ENCODE assay signal across 8 cellular contexts in the genomic region with DNA sequence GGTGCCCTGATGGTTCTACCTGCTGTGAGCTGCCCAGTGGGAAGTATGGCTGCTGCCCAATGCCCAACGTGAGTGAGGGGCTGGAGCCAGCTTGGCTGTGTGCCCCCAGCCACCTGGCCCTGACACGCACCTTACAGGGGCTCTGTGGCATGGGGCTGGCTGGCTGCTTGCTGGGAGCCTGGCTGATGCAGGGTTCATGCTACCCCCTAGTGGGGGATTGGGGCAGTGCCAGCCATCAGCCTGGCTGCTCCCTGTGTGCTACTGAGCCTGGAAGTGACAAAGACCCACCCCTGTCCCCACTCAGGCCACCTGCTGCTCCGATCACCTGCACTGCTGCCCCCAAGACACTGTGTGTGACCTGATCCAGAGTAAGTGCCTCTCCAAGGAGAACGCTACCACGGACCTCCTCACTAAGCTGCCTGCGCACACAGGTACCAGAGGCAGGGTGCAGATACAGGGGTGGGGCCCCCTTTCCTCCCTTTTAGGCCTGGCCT. TPM values are rescaled to one million over a fixed set of nuclear protein-coding genes. Genes with fewer than 3 reads are reported as not detected.
A peak's percentile ranks its signal among the peaks of the same experiment; 100 is the strongest.
DNase-seq lines count a peak whose midpoint lies in the region; ATAC-seq and TF ChIP-seq lines count a peak whose summit lies in the region.

No MANE protein-coding gene starts in this region.

- no peak overlapping the region; the same call in 1 of the 2 replicates for H3K9ac ChIP-seq in OCI-LY3 (ENCODE audit: low read length)
- H3K9ac ChIP-seq in fibroblast of lung (ENCODE audit: insufficient read depth, low read length) = no peak overlapping the region
- peak overlapping the region; percentile 77 for H3K9ac ChIP-seq in neuronal stem cell (ENCODE audit: low read depth, low read length, poor library complexity)

- intact Hi-C loops in thyroid gland (cut with DNase I) = no loop called here

- no peak overlapping the region for H3K4ac ChIP-seq in neuronal stem cell (ENCODE audit: low read length)

- DNase-seq in AG08395 (ENCODE audit: low spot score) (peak; percentile 82), activated T-cell treated with anti-CD3 and anti-CD28 coated beads for 48 hours (ENCODE audit: low read depth) (peak; percentile 77), fibroblast of lung (ENCODE audit: low read depth in 2 of 2) (peak; percentile 25 to 44), neuronal stem cell (ENCODE audit: low spot score) (peak; percentile 57), thyroid gland (peak; percentile 68 to 71)

- H3K4me3 ChIP-seq in OCI-LY3 (ENCODE audit: low read length) = no peak overlapping the region
- H3K4me3 ChIP-seq in fibroblast of lung (replicated peaks in 1 of 4; ENCODE audit: control extremely low read depth in 1 of 4, insufficient read depth in 1 of 4, low read depth in 3 of 4, low read length in 4 of 4) = no peak overlapping the region
- no peak overlapping the region for H3K4me3 ChIP-seq in neuronal stem cell (ENCODE audit: low read length in 2 of 2)
- H3K4me3 ChIP-seq in thyroid gland (replicated peaks in 1 of 3) = no peak overlapping the region

- H3K79me1 ChIP-seq in neuronal stem cell (ENCODE audit: low read depth, low read length) = peaks cover 8% of the 10 kb centered on the region

- H3K14ac ChIP-seq in neuronal stem cell (ENCODE audit: low read length) = peak overlapping the region; percentile 47

- H3K79me2 ChIP-seq in OCI-LY3 (ENCODE audit: low read length) (peaks cover 23% of the 10 kb centered on the region), fibroblast of lung (ENCODE audit: control insufficient read depth, insufficient read depth, low read length) (peaks cover 4% of the 10 kb centered on the region)

- peak overlapping the region; percentile 96 for H3K23ac ChIP-seq in neuronal stem cell (ENCODE audit: low read depth, low read length, poor library complexity)

- H3K4me1 ChIP-seq in OCI-LY3 (ENCODE audit: low read length) (peaks cover 51% of the 10 kb centered on the region), fibroblast of lung (ENCODE audit: control insufficient read depth, extremely low read depth, insufficient read depth, low read length) (no peaks in the 10 kb centered on the region), neuronal stem cell (ENCODE audit: control insufficient read depth in 2 of 2, insufficient read depth in 1 of 2, low read depth in 1 of 2, low read length in 2 of 2) (peaks cover 3% of the 10 kb centered on the region in 2 donors), thyroid gland (peaks cover 5 to 7% of the 10 kb centered on the region in 2 donors)

- ATAC-seq in GM18505 (IDR thresholded peaks at IDR 0.05; ENCODE audit: unreplicated experiment) (no peak), GM18858 (IDR thresholded peaks at IDR 0.05; ENCODE audit: unreplicated experiment) (no peak)

- no peaks in the 10 kb centered on the region for H3K27me3 ChIP-seq in OCI-LY3 (ENCODE audit: low read depth, low read length)
- H3K27me3 ChIP-seq in fibroblast of lung (ENCODE audit: control insufficient read depth, insufficient read depth, low read length) = no peaks in the 10 kb centered on the region
- peaks cover 0 to 2% (median 0%) of the 10 kb centered on the region in 3 experiments for H3K27me3 ChIP-seq in neuronal stem cell (ENCODE audit: control insufficient read depth in 3 of 3, insufficient read depth in 3 of 3, low read depth in 1 of 3, low read length in 3 of 3)
- H3K27me3 ChIP-seq in thyroid gland = no peaks in the 10 kb centered on the region

- H2AFZ ChIP-seq in OCI-LY3 (ENCODE audit: low read depth, low read length) = no peak overlapping the region
- no peak overlapping the region for H2AFZ ChIP-seq in fibroblast of lung (ENCODE audit: low read length)
- no peak overlapping the region for H2AFZ ChIP-seq in neuronal stem cell (ENCODE audit: low read length)

- no peak overlapping the region for H2BK15ac ChIP-seq in neuronal stem cell (ENCODE audit: low read length)

- no peak overlapping the region for H3K27ac ChIP-seq in OCI-LY3 (ENCODE audit: low read length)
- H3K27ac ChIP-seq in fibroblast of lung (ENCODE audit: insufficient read depth, low read length) = no peak overlapping the region
- H3K27ac ChIP-seq in neuronal stem cell (replicated peaks; ENCODE audit: low read length) = no peak overlapping the region
- no peak overlapping the region for H3K27ac ChIP-seq in thyroid gland

- no peak overlapping the region for H2BK12ac ChIP-seq in neuronal stem cell (ENCODE audit: low read length)

- TF ChIP-seq CTCF in OCI-LY3 (IDR thresholded peaks at IDR 0.05; ENCODE audit: low read depth, low read length) = peak; percentile 77
- peak; percentile 50 to 84 for TF ChIP-seq CTCF in fibroblast of lung (conservative IDR thresholded peaks at IDR 0.05 in 1 of 2, IDR thresholded peaks at IDR 0.05 in 1 of 2; ENCODE audit: low read depth in 1 of 2, low read length in 2 of 2)
- peak in 5 of 6 experiments; percentile 55 to 71 (median 68) for TF ChIP-seq CTCF in thyroid gland (IDR thresholded peaks at IDR 0.05)

- no peak overlapping the region for H4K91ac ChIP-seq in neuronal stem cell (ENCODE audit: low read depth, low read length, poor library complexity)

- H4K20me1 ChIP-seq in OCI-LY3 (ENCODE audit: insufficient read depth, low read length) = peaks cover 8% of the 10 kb centered on the region; the same call in 1 of the 2 replicates
- H4K20me1 ChIP-seq in fibroblast of lung (ENCODE audit: control insufficient read depth, extremely low read depth, insufficient read depth, low read length) = no peaks in the 10 kb centered on the region

- H3K4me2 ChIP-seq in OCI-LY3 (ENCODE audit: low read length) = peak overlapping the region; percentile 11; the same call in 1 of the 2 replicates
- no peak overlapping the region for H3K4me2 ChIP-seq in fibroblast of lung (ENCODE audit: extremely low read depth, insufficient read depth, low read length)
- H3K4me2 ChIP-seq in neuronal stem cell (ENCODE audit: insufficient read depth, low read length, poor library complexity, severe bottlenecking) = no peak overlapping the region

- H4K8ac ChIP-seq in neuronal stem cell (ENCODE audit: low read depth, low read length) = no peak overlapping the region

- no CpG with 5 or more reads among the region's 6 CpGs for WGBS in neuronal stem cell (ENCODE audit: extremely low coverage in 2 of 2, insufficient read length in 2 of 2, insufficient replicate concordance in 1 of 2), 2 donors
- WGBS in thyroid gland, 2 donors = 58 to 83% methylated on average over 2 to 5 of the region's 6 CpGs

- TF ChIP-seq POLR2A in GM18505 (IDR thresholded peaks at IDR 0.05; ENCODE audit: borderline replicate concordance, extremely low read depth, insufficient read depth, insufficient read length) (peak; percentile 9), thyroid gland (IDR thresholded peaks at IDR 0.05) (no peak)

- no peak overlapping the region for H2BK120ac ChIP-seq in neuronal stem cell (ENCODE audit: low read depth, low read length)

- H3K9me3 ChIP-seq in OCI-LY3 (ENCODE audit: insufficient read depth, low read length) (no peaks in the 10 kb centered on the region), fibroblast of lung (ENCODE audit: control insufficient read depth, insufficient read depth, low read depth, low read length) (no peaks in the 10 kb centered on the region), neuronal stem cell (replicated peaks in 1 of 2; ENCODE audit: control insufficient read depth in 2 of 2, insufficient read depth in 1 of 2, low read depth in 1 of 2, low read length in 2 of 2) (peaks cover 0 to 1% of the 10 kb centered on the region in 2 donors), thyroid gland (no peaks in the 10 kb centered on the region)

- H2AK5ac ChIP-seq in neuronal stem cell (ENCODE audit: low read depth, low read length) = peak overlapping the region; percentile 74

- H3K36me3 ChIP-seq in OCI-LY3 (replicated peaks; ENCODE audit: low read depth, low read length) (peaks cover 47% of the 10 kb centered on the region), fibroblast of lung (ENCODE audit: control insufficient read depth, insufficient read depth, low read length) (peaks cover 18% of the 10 kb centered on the region), neuronal stem cell (replicated peaks in 1 of 2; ENCODE audit: control insufficient read depth in 2 of 2, insufficient read depth in 2 of 2, low read length in 2 of 2) (peaks cover 18 to 28% of the 10 kb centered on the region in 2 donors), thyroid gland (peaks cover 27 to 30% of the 10 kb centered on the region in 2 donors)

- peak overlapping the region; percentile 59 for H3K18ac ChIP-seq in neuronal stem cell (ENCODE audit: low read length)

- peak overlapping the region; percentile 46 for H2BK5ac ChIP-seq in neuronal stem cell (ENCODE audit: low read length)

RNA-seq across cellular contexts. Expression of a gene that starts 5.7 kb away (rescaled TPM):
- total RNA-seq in fibroblast of lung (315 and 448 TPM in 2 replicates), thyroid gland (100 to 1,000 TPM; 259 to 292 (median 264) TPM)
- 146 and 151 TPM in 2 replicates for polyA plus RNA-seq in fibroblast of lung
- 262 and 290 TPM in 2 replicates for polyA plus RNA-seq in fibroblast of lung (2012)
- polyA minus RNA-seq in fibroblast of lung (ENCODE audit: low replicate concordance) = 305 and 324 TPM in 2 replicates
- polyA plus RNA-seq in neuronal stem cell (2013, experiment 1 of 2) = 54.1 TPM
- 53.7 TPM for polyA plus RNA-seq in neuronal stem cell (2013, experiment 2 of 2)

RNA-seq across cellular contexts. Expression of a gene that starts 12.9 kb away (rescaled TPM):
- total RNA-seq in fibroblast of lung (5.0 and 6.4 TPM in 2 replicates), thyroid gland (10 to 100 TPM in 2 of 4 donors, 1 to 10 TPM in 2; 7.1 to 15.0 (median 10.4) TPM)
- 1.4 and 1.7 TPM in 2 replicates for polyA plus RNA-seq in fibroblast of lung
- polyA plus RNA-seq in fibroblast of lung (2012) = 3.9 and 4.6 TPM in 2 replicates
- 2.3 and 2.4 TPM in 2 replicates for polyA minus RNA-seq in fibroblast of lung (ENCODE audit: low replicate concordance)
- 34.5 TPM for polyA plus RNA-seq in neuronal stem cell (2013, experiment 1 of 2)
- 33.1 TPM for polyA plus RNA-seq in neuronal stem cell (2013, experiment 2 of 2)

RNA-seq across cellular contexts. Expression of a gene that starts 26.2 kb away (rescaled TPM):
- total RNA-seq in fibroblast of lung (47.0 and 70.2 TPM in 2 replicates), thyroid gland (100 to 1,000 TPM in 2 of 4 donors, 10 to 100 TPM in 2; 82.5 to 201 (median 144) TPM)
- polyA plus RNA-seq in fibroblast of lung = 35.3 and 61.1 TPM in 2 replicates
- polyA plus RNA-seq in fibroblast of lung (2012) = 56.6 and 110 TPM in 2 replicates
- polyA minus RNA-seq in fibroblast of lung (ENCODE audit: low replicate concordance) = 96.9 and 137 TPM in 2 replicates
- polyA plus RNA-seq in neuronal stem cell (2013, experiment 1 of 2) = 84.8 TPM
- polyA plus RNA-seq in neuronal stem cell (2013, experiment 2 of 2) = 84.0 TPM

RNA-seq across cellular contexts. Expression of a gene that starts 38.7 kb away (rescaled TPM):
- 0.26 and 0.66 TPM in 2 replicates for total RNA-seq in fibroblast of lung
- polyA plus RNA-seq in fibroblast of lung = 0.06 and 0.10 TPM in 2 replicates
- polyA plus RNA-seq in fibroblast of lung (2012) = 0.13 and 0.31 TPM in 2 replicates
- 0.43 and 4.1 TPM in 2 replicates for polyA minus RNA-seq in fibroblast of lung (ENCODE audit: low replicate concordance)
- 6.4 TPM for polyA plus RNA-seq in neuronal stem cell (2013, experiment 1 of 2)
- polyA plus RNA-seq in neuronal stem cell (2013, experiment 2 of 2) = 7.5 TPM
- 1 to 10 TPM; 2.0 to 4.6 (median 3.3) TPM for total RNA-seq in thyroid gland

RNA-seq across cellular contexts. Expression of a gene that starts 42.4 kb away (rescaled TPM):
- total RNA-seq in fibroblast of lung = under 0.01 TPM in 1 of 2 replicates, not detected in the other
- polyA plus RNA-seq in fibroblast of lung = 0.05 TPM in 1 of 2 replicates, not detected in the other
- 0.07 and 0.12 TPM in 2 replicates for polyA plus RNA-seq in fibroblast of lung (2012)
- not detected in 2 replicates for polyA minus RNA-seq in fibroblast of lung (ENCODE audit: low replicate concordance)
- 0.25 TPM for polyA plus RNA-seq in neuronal stem cell (2013, experiment 1 of 2)
- polyA plus RNA-seq in neuronal stem cell (2013, experiment 2 of 2) = 0.19 TPM
- total RNA-seq in thyroid gland = 1 to 10 TPM in 3 of 4 donors, under 1 TPM in 1; 0.89 to 4.1 (median 2.1) TPM
